ENCODE assay signal across 21 cellular contexts in genomic region chr12:117439531-117440001, GRCh38.
DNase-seq lines count a peak whose midpoint lies in the region; ATAC-seq and TF ChIP-seq lines count a peak whose summit lies in the region.
"Had no signal": no experiment of that assay in that cellular context is flagged by ENCODE, and none has a peak within 500 bp of the region (broad histone marks: within the 10 kb centered on the region; RNA-seq: fewer than 3 reads in every experiment).

No MANE protein-coding gene starts in this region.

- H3K36me3 ChIP-seq in WERI-Rb-1 = no peaks in the 10 kb centered on the region
- H3K36me3 ChIP-seq in left ventricle myocardium inferior = no peaks in the 10 kb centered on the region
- H3K36me3 ChIP-seq in skeletal muscle tissue (ENCODE audit: control insufficient read depth in 3 of 3, insufficient read depth in 3 of 3, low read length in 3 of 3) = peaks cover 0 to 2% (median 0%) of the 10 kb centered on the region in 3 donors
- no peaks in the 10 kb centered on the region for H3K36me3 ChIP-seq in aorta (ENCODE audit: control insufficient read depth in 1 of 2, insufficient read depth in 2 of 2, low read length in 1 of 2)
- H3K36me3 ChIP-seq: BLaER1 treated with 17β-estradiol and CSF1 and Interleukin-3, amounts not matched to agents 10 nM and 100 nM; esophagus squamous epithelium; tibial nerve had no signal

- intact Hi-C loops in left ventricle myocardium inferior (cut with micrococcal nuclease) (no loop called here), aorta (cut with DNase I) (no loop called here)

- H3K27ac ChIP-seq in WERI-Rb-1 (no peak overlapping the region), left ventricle myocardium inferior (replicated peaks) (peak overlapping the region; percentile 66), skeletal muscle tissue (ENCODE audit: low read depth, low read length) (peak overlapping the region; percentile 83), aorta (ENCODE audit: low read depth in 1 of 2, low read length in 2 of 2) (no peak overlapping the region)
- H3K27ac ChIP-seq: BLaER1 treated with 17β-estradiol and CSF1 and Interleukin-3, amounts not matched to agents 10 nM and 100 nM; esophagus squamous epithelium; GM23248; RWPE1; tibial nerve had no signal

- peak overlapping the region; percentile 80 to 95 (median 89) for H3K9ac ChIP-seq in skeletal muscle tissue (ENCODE audit: low read depth in 1 of 3, low read length in 3 of 3)
- H3K9ac ChIP-seq: BLaER1 treated with 17β-estradiol and CSF1 and Interleukin-3, amounts not matched to agents 10 nM and 100 nM; GM23248 had no signal

- H3K27me3 ChIP-seq in WERI-Rb-1 (ENCODE audit: insufficient read depth, low read depth, severe bottlenecking) (no peaks in the 10 kb centered on the region), left ventricle myocardium inferior (ENCODE audit: low read depth) (no peaks in the 10 kb centered on the region), skeletal muscle tissue (ENCODE audit: control insufficient read depth in 3 of 3, insufficient read depth in 3 of 3, low read length in 3 of 3) (no peaks in the 10 kb centered on the region), aorta (ENCODE audit: control insufficient read depth in 1 of 2, insufficient read depth in 2 of 2, low read length in 1 of 2) (no peaks in the 10 kb centered on the region)
- H3K27me3 ChIP-seq: BLaER1 treated with 17β-estradiol and CSF1 and Interleukin-3, amounts not matched to agents 10 nM and 100 nM; esophagus squamous epithelium; tibial nerve had no signal

- H3K9me3 ChIP-seq in WERI-Rb-1 (ENCODE audit: severe bottlenecking) (no peaks in the 10 kb centered on the region), left ventricle myocardium inferior (replicated peaks) (no peaks in the 10 kb centered on the region), skeletal muscle tissue (ENCODE audit: control insufficient read depth in 3 of 3, low read length in 3 of 3) (no peaks in the 10 kb centered on the region), aorta (ENCODE audit: control insufficient read depth, low read length) (no peaks in the 10 kb centered on the region)
- H3K9me3 ChIP-seq: BLaER1 treated with 17β-estradiol and CSF1 and Interleukin-3, amounts not matched to agents 10 nM and 100 nM; esophagus squamous epithelium had no signal

- H3K4me1 ChIP-seq in left ventricle myocardium inferior (peaks cover 7% of the 10 kb centered on the region), skeletal muscle tissue (ENCODE audit: control insufficient read depth in 3 of 3, insufficient read depth in 3 of 3, low read length in 3 of 3) (peaks cover 47 to 66% (median 64%) of the 10 kb centered on the region in 3 donors), aorta (ENCODE audit: control insufficient read depth in 1 of 2, insufficient read depth in 2 of 2, low read length in 2 of 2) (no peaks in the 10 kb centered on the region)
- H3K4me1 ChIP-seq: tibial nerve had no signal

- DNase-seq in NCI-H2107 treated with DMSO at 0.1 percent for 48 hours (lab: John Stamatoyannopoulos, UW; ENCODE audit: unreplicated experiment) (peak; percentile 73), NCI-H2107 (lab: John Stamatoyannopoulos, UW) (no peak), WERI-Rb-1 (peak; percentile 14), left ventricle myocardium inferior (peak; percentile 24), aorta (no peak)
- DNase-seq: 8988T; activated B cell treated with CpG ODN at 0.5 μM for 24 hours; activated CD8-positive, alpha-beta memory T cell treated with anti-CD3 and anti-CD28 coated beads for 24 hours; activated naive CD8-positive, alpha-beta T cell treated with anti-CD3 and anti-CD28 coated beads for 36 hours; esophagus squamous epithelium; GM23248; NCI-H2029; NK-92 treated with Interleukin-12 subunit alpha and Interleukin-12 subunit beta, amount 100 ng/mL, for 24 hours; stimulated activated CD4-positive, alpha-beta T cell treated with anti-CD3 and anti-CD28 coated beads, Interleukin-2, amount 100 ng/mL, for 24 hours had no signal

- ATAC-seq in GM18520 (IDR thresholded peaks at IDR 0.05; ENCODE audit: unreplicated experiment) (no peak), aorta (ENCODE audit: low FRiP score) (no peak), HG03342 (IDR thresholded peaks at IDR 0.05; ENCODE audit: unreplicated experiment) (no peak)
- ATAC-seq: left lobe of liver had no signal

- TF ChIP-seq CTCF in WERI-Rb-1 (IDR thresholded peaks at IDR 0.05; ENCODE audit: low read depth, low read length) (no peak), left ventricle myocardium inferior (IDR thresholded peaks at IDR 0.05; ENCODE audit: borderline replicate concordance) (peak; percentile 14)

- 32 to 35% methylated on average over 12 to 13 of the region's 13 CpGs for whole genome bisulfite sequencing in aorta, 2 donors

- no peak overlapping the region for H3K4me3 ChIP-seq in WERI-Rb-1 (ENCODE audit: low read depth, low read length)
- H3K4me3 ChIP-seq in left ventricle myocardium inferior = no peak overlapping the region
- peak overlapping the region; percentile 75 to 87 (median 76) for H3K4me3 ChIP-seq in skeletal muscle tissue (ENCODE audit: low read length in 3 of 3)
- no peak overlapping the region for H3K4me3 ChIP-seq in aorta (ENCODE audit: low read length in 2 of 2)
- H3K4me3 ChIP-seq: BLaER1 treated with 17β-estradiol and CSF1 and Interleukin-3, amounts not matched to agents 10 nM and 100 nM; esophagus squamous epithelium; GM23248; tibial nerve had no signal

Comparison
In these comparisons a context has a peak if more than half of its experiments do, and no peak if none do; other contexts are left out.
1. DNase-seq: peak in NCI-H2107 treated with DMSO at 0.1 percent for 48 hours (single experiment), WERI-Rb-1 (single experiment) and left ventricle myocardium inferior (single experiment); none in NCI-H2107 (single experiment) and aorta (0 of 2).
2. H3K27ac ChIP-seq: peak in left ventricle myocardium inferior (single experiment) and skeletal muscle tissue (single experiment); none in WERI-Rb-1 (single experiment) and aorta (0 of 2).
3. H3K4me3 ChIP-seq: peak in skeletal muscle tissue (3 of 3); none in WERI-Rb-1 (single experiment), left ventricle myocardium inferior (single experiment) and aorta (0 of 2).